In genomic region chr2:234998404-234999211, GRCh38 we compare ENCODE assay signal across 1 cellular context.
TF ChIP-seq lines count a peak whose summit lies in the region.

No MANE protein-coding gene starts in this region.

TF ChIP-seq in HepG2, 621 proteins besides CTCF, POLR2A, EP300 and RAD21 (continued from another document and continues in another):
- no peak for TF ChIP-seq PRDM15 (CRISPR knock-in tag; IDR thresholded peaks at IDR 0.05)
- no peak for TF ChIP-seq MLLT10 (CRISPR knock-in tag; IDR thresholded peaks at IDR 0.05)
- no peak for TF ChIP-seq KIAA2018 (CRISPR knock-in tag; IDR thresholded peaks at IDR 0.05; ENCODE audit: borderline replicate concordance)
- TF ChIP-seq MTF2 (CRISPR knock-in tag; IDR thresholded peaks at IDR 0.05; ENCODE audit: borderline replicate concordance): no peak
- no peak; the same call in 1 of the 2 replicates for TF ChIP-seq ZNF333 (CRISPR knock-in tag; IDR thresholded peaks at IDR 0.05; ENCODE audit: borderline replicate concordance)
- TF ChIP-seq NFAT5 (CRISPR knock-in tag; IDR thresholded peaks at IDR 0.05): no peak
- TF ChIP-seq ZNF597 (CRISPR knock-in tag; IDR thresholded peaks at IDR 0.05): no peak
- no peak for TF ChIP-seq ZFP36L1 (CRISPR knock-in tag; IDR thresholded peaks at IDR 0.05)
- TF ChIP-seq SP5 (CRISPR knock-in tag; IDR thresholded peaks at IDR 0.05; ENCODE audit: borderline replicate concordance, low read depth): peak; percentile 61
- TF ChIP-seq ZMYM4 (CRISPR knock-in tag; IDR thresholded peaks at IDR 0.05): peak; percentile 60; the same call in 1 of the 2 replicates
- TF ChIP-seq ZNF609 (CRISPR knock-in tag; IDR thresholded peaks at IDR 0.05; ENCODE audit: borderline replicate concordance): peak; percentile 67
- TF ChIP-seq ZNF883 (CRISPR knock-in tag; IDR thresholded peaks at IDR 0.05; ENCODE audit: not compliant biosample characterization): peak; percentile 40
- TF ChIP-seq ZHX1 (CRISPR knock-in tag; IDR thresholded peaks at IDR 0.05; ENCODE audit: low read depth): peak; percentile 40; the same call in 1 of the 2 replicates
- no peak for TF ChIP-seq ZNF382 (CRISPR knock-in tag; IDR thresholded peaks at IDR 0.05; ENCODE audit: borderline replicate concordance)
- TF ChIP-seq FOXP4 (CRISPR knock-in tag; IDR thresholded peaks at IDR 0.05): no peak; the same call in none of the 2 replicates
- no peak for TF ChIP-seq ZFP62 (CRISPR knock-in tag; IDR thresholded peaks at IDR 0.05)
- peak; percentile 42 for TF ChIP-seq ZNF781 (CRISPR knock-in tag; IDR thresholded peaks at IDR 0.05; ENCODE audit: borderline replicate concordance, not compliant biosample characterization)
- no peak for TF ChIP-seq ZNF510 (CRISPR knock-in tag; IDR thresholded peaks at IDR 0.05; ENCODE audit: low read depth)
